In genomic region chrX:108439434-108439883, GRCh38 we compare ENCODE assay signal across 8 cellular contexts. TPM values are rescaled to one million over a fixed set of nuclear protein-coding genes. Genes with fewer than 3 reads are reported as not detected.
DNase-seq lines count a peak whose midpoint lies in the region; ATAC-seq and TF ChIP-seq lines count a peak whose summit lies in the region.

Gene COL4A5, plus strand, starts transcription at chrX:108439838. Its CDS starts 288 bp downstream, at chrX:108440126.

- no peak for TF ChIP-seq CTCF in Calu3 (IDR thresholded peaks at IDR 0.05; ENCODE audit: unreplicated experiment)
- no peak for TF ChIP-seq CTCF in MM.1S (IDR thresholded peaks at IDR 0.05; ENCODE audit: low read length)
- TF ChIP-seq CTCF in VCaP (conservative IDR thresholded peaks at IDR 0.05): no peak
- no peak for TF ChIP-seq CTCF in foreskin fibroblast (IDR thresholded peaks at IDR 0.05; ENCODE audit: low read depth, low read length)

- DNase-seq in Calu3 (peak; percentile 65), MM.1S (peak; percentile 69), foreskin fibroblast (peak; percentile 74 to 86)
- DNase-seq in naive thymus-derived CD8-positive, alpha-beta T cell: no peak
- no peak for DNase-seq in activated CD4-positive, alpha-beta T cell treated with anti-CD3 and anti-CD28 coated beads, Interleukin-2, amount 50 U/mL, for 1 hour

- no peaks in the 10 kb centered on the region for H3K27me3 Mint-ChIP-seq in Calu3 (ENCODE audit: unreplicated experiment)
- H3K27me3 Mint-ChIP-seq in naive thymus-derived CD8-positive, alpha-beta T cell: peaks cover 12 to 18% (median 16%) of the 10 kb centered on the region in 5 donors

- peak within 1 kb of the TSS; percentile 86 for H3K27ac Mint-ChIP-seq in Calu3 (ENCODE audit: unreplicated experiment)
- no peak within 1 kb of the TSS for H3K27ac Mint-ChIP-seq in naive thymus-derived CD8-positive, alpha-beta T cell

- no peaks in the 10 kb centered on the region for H3K27me3 ChIP-seq in MM.1S (replicated peaks; ENCODE audit: insufficient read depth, low read length)

- H3K9me3 ChIP-seq in MM.1S (replicated peaks; ENCODE audit: insufficient read depth, low read length): no peaks in the 10 kb centered on the region

- peaks cover 8% of the 10 kb centered on the region for H3K4me1 Mint-ChIP-seq in Calu3 (ENCODE audit: low read depth, unreplicated experiment)
- peaks cover 3 to 15% (median 9%) of the 10 kb centered on the region in 4 donors for H3K4me1 Mint-ChIP-seq in naive thymus-derived CD8-positive, alpha-beta T cell

- no peak for ATAC-seq in naive thymus-derived CD8-positive, alpha-beta T cell
- ATAC-seq in HG03378 (IDR thresholded peaks at IDR 0.05; ENCODE audit: unreplicated experiment) (no peak), GM18502 (IDR thresholded peaks at IDR 0.05; ENCODE audit: poor library complexity, unreplicated experiment) (no peak)

- no peaks in the 10 kb centered on the region for H3K79me2 ChIP-seq in MM.1S (ENCODE audit: low read length)

- peak within 1 kb of the TSS; percentile 82 for H2AFZ ChIP-seq in MM.1S (ENCODE audit: low read length)

- H3F3A ChIP-seq in MM.1S (ENCODE audit: insufficient read depth, low read length): no peaks in the 10 kb centered on the region

- H3K4me3 ChIP-seq in MM.1S (ENCODE audit: low read length) (peak within 1 kb of the TSS; percentile 65), foreskin fibroblast (ENCODE audit: low read depth in 1 of 2, low read length in 2 of 2) (peak within 1 kb of the TSS; percentile 67 to 74)

- H3K9me3 Mint-ChIP-seq in Calu3 (ENCODE audit: low read depth, unreplicated experiment): no peaks in the 10 kb centered on the region
- H3K9me3 Mint-ChIP-seq in naive thymus-derived CD8-positive, alpha-beta T cell: peaks cover 0 to 2% (median 0%) of the 10 kb centered on the region in 9 donors

- CTCF ChIA-PET in Calu3 (lab: Charles Lee): no interaction called here

- H3K27ac ChIP-seq in MM.1S (ENCODE audit: low read length): no peak within 1 kb of the TSS
- H3K27ac ChIP-seq in VCaP: peak within 1 kb of the TSS; percentile 51

- peak within 1 kb of the TSS; percentile 88 for H3K4me3 Mint-ChIP-seq in Calu3 (ENCODE audit: low read depth, unreplicated experiment)
- H3K4me3 Mint-ChIP-seq in naive thymus-derived CD8-positive, alpha-beta T cell: peak within 1 kb of the TSS; percentile 38 to 78 (median 64)

- no TSS peak for BruUV-seq in Calu3 (replicated peaks; lab: Mats Ljungman, UMichigan)

- H3K9ac ChIP-seq in MM.1S (ENCODE audit: low read length): peak within 1 kb of the TSS; percentile 47; the same call in 1 of the 2 replicates

- no peaks in the 10 kb centered on the region for H4K20me1 ChIP-seq in MM.1S (ENCODE audit: insufficient read depth, low read length)

- no peaks in the 10 kb centered on the region for H3K9me2 ChIP-seq in MM.1S (replicated peaks; ENCODE audit: insufficient read depth, low read length)

- POLR2A ChIA-PET in naive thymus-derived CD8-positive, alpha-beta T cell (lab: Charles Lee): no interaction called here

- H3K36me3 ChIP-seq in MM.1S (replicated peaks; ENCODE audit: insufficient read depth, low read length): no peaks in the 10 kb centered on the region

- intact Hi-C loops in Calu3 (cut with micrococcal nuclease; ENCODE audit: unreplicated experiment): no loop called here

- peak within 1 kb of the TSS; percentile 63 for H3K4me2 ChIP-seq in MM.1S (ENCODE audit: low read depth, low read length)

- H3K36me3 Mint-ChIP-seq in Calu3 (ENCODE audit: insufficient read depth, unreplicated experiment): peaks cover 18% of the 10 kb centered on the region
- no peaks in the 10 kb centered on the region for H3K36me3 Mint-ChIP-seq in naive thymus-derived CD8-positive, alpha-beta T cell

- H3K4me1 ChIP-seq in MM.1S (ENCODE audit: low read length): no peaks in the 10 kb centered on the region

RNA-seq across cellular contexts. Expression of gene COL4A5, which starts in this region (rescaled TPM):
- 19.8 and 23.1 TPM in 2 replicates for total RNA-seq in Calu3 (2022)
- not detected for total RNA-seq in naive thymus-derived CD8-positive, alpha-beta T cell
- polyA plus RNA-seq in naive thymus-derived CD8-positive, alpha-beta T cell: not detected

Comparison
In these comparisons a context has a peak if more than half of its experiments do, and no peak if none do; other contexts are left out.
1. RNA of gene COL4A5 (total RNA-seq): 19.8 to 23.1 TPM in Calu3; not detected in naive thymus-derived CD8-positive, alpha-beta T cell; every median in the first group is over 10 times any median in the second.
2. DNase-seq: peak in Calu3 (single experiment), MM.1S (single experiment) and foreskin fibroblast (2 of 2); none in naive thymus-derived CD8-positive, alpha-beta T cell (0 of 10) and activated CD4-positive, alpha-beta T cell treated with anti-CD3 and anti-CD28 coated beads, Interleukin-2, amount 50 U/mL, for 1 hour (single experiment).